ENCODE assay signal across 10 cellular contexts in genomic region chr2:128536925-128537620, GRCh38.
DNase-seq lines count a peak whose midpoint lies in the region; ATAC-seq and TF ChIP-seq lines count a peak whose summit lies in the region.
"Had no signal": no experiment of that assay in that cellular context is flagged by ENCODE, and none has a peak within 500 bp of the region (broad histone marks: within the 10 kb centered on the region; RNA-seq: fewer than 3 reads in every experiment).

No MANE protein-coding gene starts in this region.

- no peaks in the 10 kb centered on the region for H3K4me1 Mint-ChIP-seq in activated naive CD4-positive, alpha-beta T cell treated with anti-CD3 and anti-CD28 coated beads, Interleukin-2, amount 10 ng/mL, durations not matched to agents 7 days and 5 days
- H3K4me1 Mint-ChIP-seq in CD4-positive, alpha-beta T cell (ENCODE audit: low read depth), result no peaks in the 10 kb centered on the region

- no peak for TF ChIP-seq EP300 in stomach (IDR thresholded peaks at IDR 0.05)
- TF ChIP-seq EP300 in tibial nerve (IDR thresholded peaks at IDR 0.05), result no peak

- no peak overlapping the region for H3K27ac ChIP-seq in RWPE1
- no peak overlapping the region for H3K27ac ChIP-seq in stomach
- H3K27ac ChIP-seq in prostate gland, result no peak overlapping the region
- no peak overlapping the region for H3K27ac ChIP-seq in tibial nerve
- H3K27ac ChIP-seq in CD4-positive, alpha-beta T cell (ENCODE audit: low read depth, low read length), result no peak overlapping the region

- POLR2A ChIA-PET in RWPE1 (lab: Yijun Ruan, JAX; ENCODE audit: low non-redundant PET), result no interaction called here
- POLR2A ChIA-PET in CD4-positive, alpha-beta T cell (lab: Charles Lee), result no interaction called here

- H3K4me3 Mint-ChIP-seq in activated naive CD4-positive, alpha-beta T cell treated with anti-CD3 and anti-CD28 coated beads, Interleukin-2, amount 10 ng/mL, durations not matched to agents 7 days and 5 days, result no peak overlapping the region
- H3K4me3 Mint-ChIP-seq in CD4-positive, alpha-beta T cell, result no peak overlapping the region

- intact Hi-C loops in stomach (cut with DNase I; ENCODE audit: low total_unique reads), result no loop called here
- intact Hi-C loops in prostate gland (cut with DNase I), result no loop called here
- intact Hi-C loops in CD4-positive, alpha-beta T cell (cut with DNase I, micrococcal nuclease), result no loop called here

- no peak for TF ChIP-seq POLR2A in stomach (IDR thresholded peaks at IDR 0.05)
- no peak for TF ChIP-seq POLR2A in prostate gland (IDR thresholded peaks at IDR 0.05)
- TF ChIP-seq POLR2A in tibial nerve (IDR thresholded peaks at IDR 0.05), result no peak

- no peaks in the 10 kb centered on the region for H3K9me3 Mint-ChIP-seq in activated naive CD4-positive, alpha-beta T cell treated with anti-CD3 and anti-CD28 coated beads, Interleukin-2, amount 50 U/mL, for 72 hours
- H3K9me3 Mint-ChIP-seq in activated naive CD4-positive, alpha-beta T cell treated with anti-CD3 and anti-CD28 coated beads, Interleukin-2, amount 10 ng/mL, durations not matched to agents 7 days and 5 days, result no peaks in the 10 kb centered on the region
- no peaks in the 10 kb centered on the region for H3K9me3 Mint-ChIP-seq in CD4-positive, alpha-beta T cell

- no peaks in the 10 kb centered on the region for H3K36me3 ChIP-seq in stomach
- no peaks in the 10 kb centered on the region for H3K36me3 ChIP-seq in prostate gland
- no peaks in the 10 kb centered on the region for H3K36me3 ChIP-seq in tibial nerve

- no peak overlapping the region for H3K27ac Mint-ChIP-seq in activated naive CD4-positive, alpha-beta T cell treated with anti-CD3 and anti-CD28 coated beads, Interleukin-2, amount 50 U/mL, for 72 hours
- H3K27ac Mint-ChIP-seq in activated naive CD4-positive, alpha-beta T cell treated with anti-CD3 and anti-CD28 coated beads, Interleukin-2, amount 10 ng/mL, durations not matched to agents 7 days and 5 days, result no peak overlapping the region
- no peak overlapping the region for H3K27ac Mint-ChIP-seq in CD4-positive, alpha-beta T cell

- no peaks in the 10 kb centered on the region for H3K36me3 Mint-ChIP-seq in activated naive CD4-positive, alpha-beta T cell treated with anti-CD3 and anti-CD28 coated beads, Interleukin-2, amount 50 U/mL, for 72 hours
- no peaks in the 10 kb centered on the region for H3K36me3 Mint-ChIP-seq in activated naive CD4-positive, alpha-beta T cell treated with anti-CD3 and anti-CD28 coated beads, Interleukin-2, amount 10 ng/mL, durations not matched to agents 7 days and 5 days
- no peaks in the 10 kb centered on the region for H3K36me3 Mint-ChIP-seq in CD4-positive, alpha-beta T cell (ENCODE audit: low read depth)

- CTCF ChIA-PET in activated naive CD4-positive, alpha-beta T cell treated with anti-CD3 and anti-CD28 coated beads, Interleukin-2, amount 10 ng/mL, durations not matched to agents 7 days and 5 days (lab: Charles Lee), result no interaction called here
- CTCF ChIA-PET in RWPE1 (lab: Yijun Ruan, JAX), result no interaction called here
- CTCF ChIA-PET in CD4-positive, alpha-beta T cell (lab: Charles Lee), result no interaction called here

- H3K9me3 ChIP-seq in stomach (no peaks in the 10 kb centered on the region), prostate gland (no peaks in the 10 kb centered on the region), tibial nerve (no peaks in the 10 kb centered on the region)
- H3K9me3 ChIP-seq in CD4-positive, alpha-beta T cell (ENCODE audit: control insufficient read depth, low read length), result no peaks in the 10 kb centered on the region

- peak; percentile 92 to 93 for ATAC-seq in activated naive CD4-positive, alpha-beta T cell treated with anti-CD3 and anti-CD28 coated beads, Interleukin-2, amount 50 U/mL, for 72 hours
- no peak for ATAC-seq in CD4-positive, alpha-beta T cell (ENCODE audit: poor library complexity)
- ATAC-seq: left lobe of liver had no signal

- H3K27me3 ChIP-seq in stomach, result no peaks in the 10 kb centered on the region
- H3K27me3 ChIP-seq in prostate gland (replicated peaks; ENCODE audit: insufficient read depth), result no peaks in the 10 kb centered on the region
- no peaks in the 10 kb centered on the region for H3K27me3 ChIP-seq in tibial nerve
- H3K27me3 ChIP-seq in CD4-positive, alpha-beta T cell (ENCODE audit: control insufficient read depth, insufficient read depth, low read length), result no peaks in the 10 kb centered on the region

- TF ChIP-seq CTCF in RWPE1 (conservative IDR thresholded peaks at IDR 0.05; ENCODE audit: low read depth) (no peak), foreskin fibroblast (IDR thresholded peaks at IDR 0.05; ENCODE audit: low read depth, low read length) (no peak), stomach (IDR thresholded peaks at IDR 0.05) (no peak), prostate gland (IDR thresholded peaks at IDR 0.05) (no peak), tibial nerve (IDR thresholded peaks at IDR 0.05) (no peak)
- TF ChIP-seq CTCF in CD4-positive, alpha-beta T cell (IDR thresholded peaks at IDR 0.05), result no peak

- H3K4me3 ChIP-seq in foreskin fibroblast (ENCODE audit: low read depth in 1 of 2, low read length in 2 of 2), result no peak overlapping the region
- no peak overlapping the region for H3K4me3 ChIP-seq in stomach
- no peak overlapping the region for H3K4me3 ChIP-seq in prostate gland
- H3K4me3 ChIP-seq in tibial nerve, result no peak overlapping the region

- 63 to 70% (median 68%) methylated on average over 14 of the region's 14 CpGs for WGBS in stomach, 5 donors
- WGBS in prostate gland, result 75% methylated on average over 14 of the region's 14 CpGs
- 68 to 70% methylated on average over 14 of the region's 14 CpGs for WGBS in tibial nerve, 2 donors

- DNase-seq in activated naive CD4-positive, alpha-beta T cell treated with anti-CD3 and anti-CD28 coated beads, Interleukin-2, amount 50 U/mL, for 72 hours (ENCODE audit: low spot score in 2 of 2), result peak in 1 of 2 donors; percentile 10
- no peak for DNase-seq in activated naive CD4-positive, alpha-beta T cell treated with anti-CD3 and anti-CD28 coated beads, Interleukin-2, amount 10 ng/mL, durations not matched to agents 7 days and 5 days
- peak; percentile 11 for DNase-seq in RWPE1 (ENCODE audit: low spot score)
- peak; percentile 97 for DNase-seq in foreskin fibroblast
- peak; percentile 22 for DNase-seq in stomach
- DNase-seq in prostate gland (ENCODE audit: low spot score), result no peak
- no peak for DNase-seq in tibial nerve (ENCODE audit: low spot score in 2 of 2)
- no peak for DNase-seq in CD4-positive, alpha-beta T cell
- DNase-seq: activated gamma-delta T cell had no signal

- H3K27me3 Mint-ChIP-seq in activated naive CD4-positive, alpha-beta T cell treated with anti-CD3 and anti-CD28 coated beads, Interleukin-2, amount 10 ng/mL, durations not matched to agents 7 days and 5 days, result peaks cover 6% of the 10 kb centered on the region
- H3K27me3 Mint-ChIP-seq in CD4-positive, alpha-beta T cell, result peaks cover 6% of the 10 kb centered on the region

- H3K4me1 ChIP-seq in stomach (no peaks in the 10 kb centered on the region), prostate gland (replicated peaks) (no peaks in the 10 kb centered on the region), tibial nerve (no peaks in the 10 kb centered on the region)

Comparison
In these comparisons a context has a peak if more than half of its experiments do, and no peak if none do; other contexts are left out.
1. DNase-seq: peak in RWPE1 (single experiment), foreskin fibroblast (2 of 2) and stomach (single experiment); none in activated naive CD4-positive, alpha-beta T cell treated with anti-CD3 and anti-CD28 coated beads, Interleukin-2, amount 10 ng/mL, durations not matched to agents 7 days and 5 days (single experiment), prostate gland (single experiment), tibial nerve (0 of 2) and CD4-positive, alpha-beta T cell (0 of 10).